ENCODE assay signal across 8 cellular contexts in genomic region chr9:100352201-100352726, GRCh38. TPM values are rescaled to one million over a fixed set of nuclear protein-coding genes. Genes with fewer than 3 reads are reported as not detected.
DNase-seq lines count a peak whose midpoint lies in the region; ATAC-seq and TF ChIP-seq lines count a peak whose summit lies in the region.

No MANE protein-coding gene starts in this region.

- peak; percentile 33 for ATAC-seq in HG03571 (IDR thresholded peaks at IDR 0.05; ENCODE audit: unreplicated experiment)
- ATAC-seq in activated CD4-positive, CD25-positive, alpha-beta regulatory T cell treated with anti-CD3 and anti-CD28 coated beads, Interleukin-2, amount 50 U/mL, for 24 hours: peak; percentile 26 to 34
- peak; percentile 70 for ATAC-seq in lower lobe of right lung

- H3K27me3 ChIP-seq in lower lobe of right lung (ENCODE audit: low read depth): no peaks in the 10 kb centered on the region

- peaks cover 22% of the 10 kb centered on the region for H3K4me1 ChIP-seq in lower lobe of right lung

- no peaks in the 10 kb centered on the region for H3K9me3 ChIP-seq in lower lobe of right lung

- TF ChIP-seq CTCF in GM20000 (IDR thresholded peaks at IDR 0.05; ENCODE audit: extremely low read depth, missing control alignments) (no peak), lower lobe of right lung (IDR thresholded peaks at IDR 0.05) (no peak)

- H3K36me3 ChIP-seq in lower lobe of right lung: no peaks in the 10 kb centered on the region

- DNase-seq in COLO668 (lab: John Stamatoyannopoulos, UW; ENCODE audit: unreplicated experiment): peak; percentile 54
- peak; percentile 55 for DNase-seq in GM20000 (ENCODE audit: low spot score)
- DNase-seq in dermis blood vessel endothelial cell: peak; percentile 30
- DNase-seq in lower lobe of right lung: peak; percentile 56
- DNase-seq in stimulated activated CD8-positive, alpha-beta memory T cell treated with anti-CD3 and anti-CD28 coated beads, Interleukin-4, amount 100 ng/mL, for 24 hours (ENCODE audit: low read depth): peak; percentile 16
- no peak for DNase-seq in NCI-H128 (lab: John Stamatoyannopoulos, UW; ENCODE audit: unreplicated experiment)

- peak overlapping the region; percentile 85 for H3K27ac ChIP-seq in lower lobe of right lung

- intact Hi-C loops in lower lobe of right lung (cut with DNase I): no loop called here

- H3K4me3 ChIP-seq in lower lobe of right lung: peak overlapping the region; percentile 90

RNA-seq across cellular contexts. Expression of gene TEX10, which starts 0.5 kb away (rescaled TPM):
- 26.5 and 28.1 TPM in 2 replicates for total RNA-seq in dermis blood vessel endothelial cell
- 10.5 TPM for total RNA-seq in lower lobe of right lung
